In the genomic region with DNA sequence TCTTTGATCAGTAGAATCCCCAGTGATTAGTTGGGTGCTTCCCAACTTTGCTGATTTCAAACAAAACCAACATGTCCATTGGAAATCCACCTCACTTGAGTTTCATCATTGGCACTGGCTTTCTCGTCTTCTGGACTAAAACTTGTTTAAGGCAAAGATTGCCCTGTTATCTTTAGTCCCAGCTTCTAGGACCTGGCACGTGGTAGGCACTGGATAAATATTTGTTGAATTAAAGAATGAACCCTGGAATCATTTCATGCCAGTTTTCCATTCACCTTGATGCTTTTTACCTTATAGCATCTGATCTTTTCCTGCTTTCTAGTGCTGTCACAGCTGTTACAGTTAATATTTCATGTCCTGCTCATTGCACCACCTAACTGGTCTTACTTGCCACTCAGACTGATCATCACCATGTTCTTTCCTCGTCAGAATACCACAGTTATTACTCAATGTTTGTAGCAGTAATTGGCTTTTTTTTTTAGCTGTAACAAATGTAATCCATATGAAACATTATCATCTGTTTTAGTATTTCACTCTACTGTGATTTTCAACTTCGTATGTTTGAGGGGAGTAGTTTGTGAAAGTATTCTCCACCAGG, we compare ENCODE assay signal across 8 cellular contexts. TPM values are rescaled to one million over a fixed set of nuclear protein-coding genes. Genes with fewer than 3 reads are reported as not detected.
A peak's percentile ranks its signal among the peaks of the same experiment; 100 is the strongest.
DNase-seq lines count a peak whose midpoint lies in the region; ATAC-seq and TF ChIP-seq lines count a peak whose summit lies in the region.

No MANE protein-coding gene starts in this region.

- H3K4me1 ChIP-seq in muscle layer of duodenum (ENCODE audit: control insufficient read depth in 1 of 2, insufficient read depth in 2 of 2, low read length in 2 of 2) = peaks cover 18 to 20% of the 10 kb centered on the region in 2 donors

- H3K27ac ChIP-seq in muscle layer of duodenum (ENCODE audit: low read length) = no peak overlapping the region

- no peak for TF ChIP-seq POLR2A in NB4 (IDR thresholded peaks at IDR 0.05; ENCODE audit: extremely low read depth, insufficient read length)

- no peak overlapping the region for H3K27ac Mint-ChIP-seq in central memory CD8-positive, alpha-beta T cell (ENCODE audit: low read depth)

- ATAC-seq in central memory CD8-positive, alpha-beta T cell (replicated peaks; ENCODE audit: extremely low read depth, poor library complexity, severe bottlenecking) = no peak
- ATAC-seq in HG02678 (IDR thresholded peaks at IDR 0.05; ENCODE audit: unreplicated experiment) (no peak), left colon (no peak), HG03378 (IDR thresholded peaks at IDR 0.05; ENCODE audit: unreplicated experiment) (no peak)

- peaks cover 48% of the 10 kb centered on the region for H3K4me1 Mint-ChIP-seq in central memory CD8-positive, alpha-beta T cell

- H3K4me3 Mint-ChIP-seq in central memory CD8-positive, alpha-beta T cell = peak overlapping the region; percentile 95

- no peaks in the 10 kb centered on the region for H3K9me3 Mint-ChIP-seq in central memory CD8-positive, alpha-beta T cell

- H3K27me3 ChIP-seq in GM06990 (replicated peaks; ENCODE audit: control insufficient read depth, insufficient read depth, low read length) = no peaks in the 10 kb centered on the region
- H3K27me3 ChIP-seq in muscle layer of duodenum (ENCODE audit: low read depth, low read length) = no peaks in the 10 kb centered on the region

- DNase-seq in GM06990 (ENCODE audit: extremely low read depth, insufficient read length) (no peak), NB4 (ENCODE audit: low read depth) (peak; percentile 64), left colon (no peak)
- no peak for DNase-seq in central memory CD8-positive, alpha-beta T cell (ENCODE audit: low spot score in 2 of 2)
- no peak for DNase-seq in activated naive CD4-positive, alpha-beta T cell treated with Interleukin-2 at 50 U/mL for 16 hours

- H3K36me3 Mint-ChIP-seq in central memory CD8-positive, alpha-beta T cell (ENCODE audit: insufficient read depth) = peaks cover 10% of the 10 kb centered on the region

- no peaks in the 10 kb centered on the region for H3K36me3 ChIP-seq in GM06990 (ENCODE audit: control insufficient read depth, insufficient read depth, low read length)
- H3K36me3 ChIP-seq in muscle layer of duodenum (ENCODE audit: control insufficient read depth in 1 of 2, insufficient read depth in 2 of 2, low read length in 2 of 2) = no peaks in the 10 kb centered on the region

- H3K9me3 ChIP-seq in muscle layer of duodenum (ENCODE audit: control insufficient read depth in 1 of 2, low read length in 2 of 2) = no peaks in the 10 kb centered on the region

- H3K4me3 ChIP-seq in GM06990 (replicated peaks; ENCODE audit: low read depth, low read length) = peak overlapping the region; percentile 91
- peak overlapping the region; percentile 95 for H3K4me3 ChIP-seq in NB4 (ENCODE audit: low read depth, low read length)
- peak overlapping the region; percentile 83 to 96 for H3K4me3 ChIP-seq in muscle layer of duodenum (ENCODE audit: low read depth in 1 of 2, low read length in 2 of 2)

- intact Hi-C loops in left colon (cut with DNase I, micrococcal nuclease) = no loop called here

- no peaks in the 10 kb centered on the region for H3K27me3 Mint-ChIP-seq in central memory CD8-positive, alpha-beta T cell

- TF ChIP-seq CTCF in GM06990 (IDR thresholded peaks at IDR 0.05; ENCODE audit: insufficient read depth, low read length, poor library complexity, severe bottlenecking) = no peak
- TF ChIP-seq CTCF in NB4 (IDR thresholded peaks at IDR 0.05; ENCODE audit: low read depth, low read length) = no peak

RNA-seq across cellular contexts. Expression of a gene that starts 7.3 kb away (rescaled TPM):
- total RNA-seq in left colon = not detected
